ENCODE assay signal across 8 cellular contexts in genomic region chr3:9422712-9423424, GRCh38. TPM values are rescaled to one million over a fixed set of nuclear protein-coding genes. Genes with fewer than 3 reads are reported as not detected.
DNase-seq lines count a peak whose midpoint lies in the region; ATAC-seq and TF ChIP-seq lines count a peak whose summit lies in the region.

No MANE protein-coding gene starts in this region.

- H3K36me3 ChIP-seq in HUES64 (ENCODE audit: insufficient read depth, low read length) (peaks cover 51% of the 10 kb centered on the region), OCI-LY3 (replicated peaks; ENCODE audit: low read depth, low read length) (peaks cover 31% of the 10 kb centered on the region), rectal smooth muscle tissue (ENCODE audit: control insufficient read depth, insufficient read depth, low read length) (no peaks in the 10 kb centered on the region)

- no peak overlapping the region for H3K4me2 ChIP-seq in OCI-LY3 (ENCODE audit: low read length)

- peak; percentile 35 for TF ChIP-seq CTCF in OCI-LY3 (IDR thresholded peaks at IDR 0.05; ENCODE audit: low read depth, low read length)

- DNase-seq in DMS153 (lab: John Stamatoyannopoulos, UW), result peak; percentile 86
- DNase-seq in brain pericyte (ENCODE audit: low read depth, low spot score), result peak; percentile 87
- DNase-seq in hypothalamus (lab: John Stamatoyannopoulos, UW), result peak in 45 of 51 donors; percentile 9 to 96 (median 72)

- no peaks in the 10 kb centered on the region for H3K27me3 ChIP-seq in HUES64 (ENCODE audit: insufficient read depth, low read length)
- no peaks in the 10 kb centered on the region for H3K27me3 ChIP-seq in OCI-LY3 (ENCODE audit: low read depth, low read length)
- no peaks in the 10 kb centered on the region for H3K27me3 ChIP-seq in rectal smooth muscle tissue (ENCODE audit: control insufficient read depth, insufficient read depth, low read length)

- no peak overlapping the region for H2AFZ ChIP-seq in OCI-LY3 (ENCODE audit: low read depth, low read length)

- H3K4me3 ChIP-seq in HUES64 (ENCODE audit: low read length), result peak overlapping the region; percentile 9; the same call in 1 of the 2 replicates
- no peak overlapping the region for H3K4me3 ChIP-seq in OCI-LY3 (ENCODE audit: low read length)
- H3K4me3 ChIP-seq in rectal smooth muscle tissue (ENCODE audit: low read length), result no peak overlapping the region

- WGBS in HUES64, result 71% methylated on average over 5 of the region's 5 CpGs

- H3K9me3 ChIP-seq in HUES64 (ENCODE audit: insufficient read depth, low read depth, low read length), result no peaks in the 10 kb centered on the region
- H3K9me3 ChIP-seq in OCI-LY3 (ENCODE audit: insufficient read depth, low read length), result no peaks in the 10 kb centered on the region

- H3K4me1 ChIP-seq in HUES64 (ENCODE audit: insufficient read depth, low read length) (peaks cover 32% of the 10 kb centered on the region), OCI-LY3 (ENCODE audit: low read length) (peaks cover 10% of the 10 kb centered on the region), rectal smooth muscle tissue (ENCODE audit: control insufficient read depth, insufficient read depth, low read length) (peaks cover 32% of the 10 kb centered on the region)

- H3K9ac ChIP-seq in HUES64 (ENCODE audit: low read depth, low read length) (peak overlapping the region; percentile 74), OCI-LY3 (ENCODE audit: low read length) (no peak overlapping the region), rectal smooth muscle tissue (ENCODE audit: low read length) (no peak overlapping the region)

- ATAC-seq in GM21360 (IDR thresholded peaks at IDR 0.05; ENCODE audit: unreplicated experiment) (no peak), GM21515 (IDR thresholded peaks at IDR 0.05; ENCODE audit: unreplicated experiment) (no peak)

- peaks cover 74% of the 10 kb centered on the region for H4K20me1 ChIP-seq in OCI-LY3 (ENCODE audit: insufficient read depth, low read length)

- peak overlapping the region; percentile 84 for H3K27ac ChIP-seq in HUES64 (ENCODE audit: low read depth, low read length)
- peak overlapping the region; percentile 46 for H3K27ac ChIP-seq in OCI-LY3 (ENCODE audit: low read length)
- peak overlapping the region; percentile 78 for H3K27ac ChIP-seq in rectal smooth muscle tissue (ENCODE audit: low read depth, low read length)

- H3K79me2 ChIP-seq in OCI-LY3 (ENCODE audit: low read length), result peaks cover 98% of the 10 kb centered on the region

RNA-seq across cellular contexts. Expression of gene SETD5, which starts 25.5 kb away (rescaled TPM):
- polyA plus RNA-seq in HUES64 (2013, experiment 1 of 2), result 111 TPM
- 141 TPM for polyA plus RNA-seq in HUES64 (2013, experiment 2 of 2)
